Comparison of ENCODE assay signal across 37 cellular contexts in the genomic region with DNA sequence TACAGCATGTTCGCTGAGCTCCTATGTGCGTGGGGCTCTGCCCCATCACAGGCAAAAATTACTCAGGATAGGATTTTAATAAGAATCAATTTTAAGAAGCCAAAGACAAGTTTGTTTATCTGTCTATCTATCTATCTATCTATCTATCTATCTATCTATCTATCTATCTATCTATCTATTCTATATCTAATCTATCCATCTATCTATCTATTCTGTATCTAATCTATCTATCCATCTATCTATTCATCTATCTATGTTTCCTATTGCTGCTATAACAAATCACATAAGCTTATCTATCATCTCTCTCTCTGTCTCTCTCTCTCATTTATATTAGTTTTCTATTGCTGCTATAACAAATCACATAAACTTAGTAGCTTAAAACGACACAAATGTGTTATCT. TPM values are rescaled to one million over a fixed set of nuclear protein-coding genes. Genes with fewer than 3 reads are reported as not detected.
"Had no signal": no experiment of that assay in that cellular context is flagged by ENCODE, and none has a peak within 500 bp of the region (broad histone marks: within the 10 kb centered on the region; RNA-seq: fewer than 3 reads in every experiment).

No MANE protein-coding gene starts in this region.

- H3K27ac Mint-ChIP-seq: activated B cell treated with CpG ODN at 0.5 μM for 24 hours; activated CD8-positive, alpha-beta T cell treated with anti-CD3 and anti-CD28 coated beads for 36 hours; activated naive CD4-positive, alpha-beta T cell treated with anti-CD3 and anti-CD28 coated beads for 36 hours; activated naive CD4-positive, alpha-beta T cell treated with anti-CD3 and anti-CD28 coated beads, Interleukin-2, amount 50 U/mL, for 24 hours; activated naive CD8-positive, alpha-beta T cell treated with anti-CD3 and anti-CD28 coated beads for 36 hours; activated naive CD8-positive, alpha-beta T cell treated with anti-CD3 and anti-CD28 coated beads, Interleukin-2, amount 50 U/mL, for 24 hours; activated T-helper 1 cell treated with anti-CD3 and anti-CD28 coated beads, Interleukin-12 subunit alpha, Interleukin-12 subunit beta, Interleukin-2, Interleukin-4 antibody, amounts not matched to agents 30 ng/mL and 10 ng/mL and 1 ng/mL, durations not matched to agents 14 hours and 24 hours and 36 hours; activated T-helper 2 cell treated with anti-CD3 and anti-CD28 coated beads, Interferon-gamma antibody, Interleukin-2, Interleukin-4, amounts not matched to agents 10 μg/mL and 5 μg/mL and 100 μg/mL, durations not matched to agents 14 hours and 24 hours and 36 hours; T-helper 17 cell; T-helper 2 cell treated with Interferon-gamma antibody and Interleukin-4, amounts not matched to agents 5 μg/mL and 100 μg/mL, for 36 hours had no signal

- H3K27ac ChIP-seq: adrenal gland, body of pancreas, cardiac muscle cell, colonic mucosa, esophagus squamous epithelium, gastroesophageal sphincter, WERI-Rb-1 had no signal

- H3K4me3 Mint-ChIP-seq: activated B cell treated with CpG ODN at 0.5 μM for 24 hours; activated CD8-positive, alpha-beta T cell treated with anti-CD3 and anti-CD28 coated beads for 36 hours; activated naive CD4-positive, alpha-beta T cell treated with anti-CD3 and anti-CD28 coated beads for 36 hours; activated naive CD4-positive, alpha-beta T cell treated with anti-CD3 and anti-CD28 coated beads, Interleukin-2, amount 50 U/mL, for 24 hours; activated naive CD8-positive, alpha-beta T cell treated with anti-CD3 and anti-CD28 coated beads for 36 hours; activated naive CD8-positive, alpha-beta T cell treated with anti-CD3 and anti-CD28 coated beads, Interleukin-2, amount 50 U/mL, for 24 hours; activated T-helper 1 cell treated with anti-CD3 and anti-CD28 coated beads, Interleukin-12 subunit alpha, Interleukin-12 subunit beta, Interleukin-2, Interleukin-4 antibody, amounts not matched to agents 30 ng/mL and 10 ng/mL and 1 ng/mL, durations not matched to agents 14 hours and 24 hours and 36 hours; T-helper 17 cell; T-helper 2 cell treated with Interferon-gamma antibody and Interleukin-4, amounts not matched to agents 5 μg/mL and 100 μg/mL, for 36 hours had no signal

- H3K9me3 Mint-ChIP-seq: activated B cell treated with CpG ODN at 0.5 μM for 24 hours; activated CD8-positive, alpha-beta T cell treated with anti-CD3 and anti-CD28 coated beads for 36 hours; activated naive CD4-positive, alpha-beta T cell treated with anti-CD3 and anti-CD28 coated beads for 36 hours; activated naive CD4-positive, alpha-beta T cell treated with anti-CD3 and anti-CD28 coated beads, Interleukin-2, amount 50 U/mL, for 24 hours; activated naive CD8-positive, alpha-beta T cell treated with anti-CD3 and anti-CD28 coated beads for 36 hours; activated naive CD8-positive, alpha-beta T cell treated with anti-CD3 and anti-CD28 coated beads, Interleukin-2, amount 50 U/mL, for 24 hours; activated T-helper 1 cell treated with anti-CD3 and anti-CD28 coated beads, Interleukin-12 subunit alpha, Interleukin-12 subunit beta, Interleukin-2, Interleukin-4 antibody, amounts not matched to agents 30 ng/mL and 10 ng/mL and 1 ng/mL, durations not matched to agents 14 hours and 24 hours and 36 hours; activated T-helper 2 cell treated with anti-CD3 and anti-CD28 coated beads, Interferon-gamma antibody, Interleukin-2, Interleukin-4, amounts not matched to agents 10 μg/mL and 5 μg/mL and 100 μg/mL, durations not matched to agents 14 hours and 24 hours and 36 hours; T-helper 2 cell treated with Interferon-gamma antibody and Interleukin-4, amounts not matched to agents 5 μg/mL and 100 μg/mL, for 36 hours had no signal

- H3K4me1 ChIP-seq: adrenal gland, colonic mucosa had no signal

- H3K27me3 ChIP-seq: body of pancreas had no signal

- DNase-seq: activated B cell treated with CpG ODN at 0.5 μM for 24 hours; activated CD4-positive, alpha-beta T cell treated with anti-CD3 and anti-CD28 coated beads for 48 hours; activated CD4-positive, alpha-beta T cell treated with anti-CD3 and anti-CD28 coated beads, Interleukin-2, amount 50 U/mL, for 1 hour; activated CD4-positive, alpha-beta T cell treated with anti-CD3 and anti-CD28 coated beads, Interleukin-2, amount 50 U/mL, for 48 hours; activated CD8-positive, alpha-beta memory T cell treated with anti-CD3 and anti-CD28 coated beads for 24 hours; activated CD8-positive, alpha-beta T cell treated with anti-CD3 and anti-CD28 coated beads for 36 hours; activated effector memory CD4-positive, alpha-beta T cell treated with anti-CD3 and anti-CD28 coated beads, Interleukin-2, amount 50 U/mL, for 16 hours; activated naive CD4-positive, alpha-beta T cell treated with anti-CD3 and anti-CD28 coated beads for 36 hours; activated naive CD8-positive, alpha-beta T cell treated with anti-CD3 and anti-CD28 coated beads for 36 hours; activated naive CD8-positive, alpha-beta T cell treated with anti-CD3 and anti-CD28 coated beads, Interleukin-2, amount 50 U/mL, for 24 hours; activated T-cell treated with anti-CD3 and anti-CD28 coated beads, Interleukin-2, amount 50 U/mL, for 48 hours; adrenal gland; amygdala; aorta; body of pancreas; central memory CD4-positive, alpha-beta T cell; cerebellar nuclear complex; colonic mucosa; effector CD8-positive, alpha-beta T cell; erythroblast; esophagus squamous epithelium; foreskin melanocyte; SW 1271; T-helper 1 cell; T-helper 17 cell; T1000; WERI-Rb-1 had no signal

- H3K36me3 Mint-ChIP-seq: activated naive CD4-positive, alpha-beta T cell treated with anti-CD3 and anti-CD28 coated beads, Interleukin-2, amount 50 U/mL, for 24 hours; activated naive CD8-positive, alpha-beta T cell treated with anti-CD3 and anti-CD28 coated beads for 36 hours had no signal

- H3K36me3 ChIP-seq: adrenal gland, cardiac muscle cell, colonic mucosa, esophagus squamous epithelium, gastroesophageal sphincter, WERI-Rb-1 had no signal

- H3K4me3 ChIP-seq: adrenal gland, body of pancreas, cardiac muscle cell, colonic mucosa, gastroesophageal sphincter had no signal

- H3K9me3 ChIP-seq: adrenal gland, body of pancreas, colonic mucosa, esophagus squamous epithelium, gastroesophageal sphincter had no signal

RNA-seq across cellular contexts. Expression of a gene that starts 1.7 kb away (rescaled TPM):
- total RNA-seq: activated B cell treated with CpG ODN at 0.5 μM for 24 hours; activated CD8-positive, alpha-beta T cell treated with anti-CD3 and anti-CD28 coated beads for 36 hours; activated naive CD4-positive, alpha-beta T cell treated with anti-CD3 and anti-CD28 coated beads for 36 hours; activated T-helper 1 cell treated with anti-CD3 and anti-CD28 coated beads, Interleukin-12 subunit alpha, Interleukin-12 subunit beta, Interleukin-2, Interleukin-4 antibody, amounts not matched to agents 30 ng/mL and 10 ng/mL and 1 ng/mL, durations not matched to agents 14 hours and 24 hours and 36 hours; activated T-helper 2 cell treated with anti-CD3 and anti-CD28 coated beads, Interferon-gamma antibody, Interleukin-2, Interleukin-4, amounts not matched to agents 10 μg/mL and 5 μg/mL and 100 μg/mL, durations not matched to agents 14 hours and 24 hours and 36 hours; adrenal gland; aorta; body of pancreas; cardiac muscle cell; colonic mucosa; dermis microvascular lymphatic vessel endothelial cell; fibroblast of lung; fibroblast of villous mesenchyme; gastroesophageal sphincter; glomerular endothelial cell; T-helper 17 cell had no signal
- polyA plus RNA-seq: aorta, cardiac muscle cell, fibroblast of lung had no signal

RNA-seq across cellular contexts. Expression of a gene that starts 22.3 kb away (rescaled TPM):
- total RNA-seq: activated B cell treated with CpG ODN at 0.5 μM for 24 hours; activated CD8-positive, alpha-beta T cell treated with anti-CD3 and anti-CD28 coated beads for 36 hours; activated naive CD4-positive, alpha-beta T cell treated with anti-CD3 and anti-CD28 coated beads for 36 hours; activated naive CD8-positive, alpha-beta T cell treated with anti-CD3 and anti-CD28 coated beads for 36 hours; activated T-helper 1 cell treated with anti-CD3 and anti-CD28 coated beads, Interleukin-12 subunit alpha, Interleukin-12 subunit beta, Interleukin-2, Interleukin-4 antibody, amounts not matched to agents 30 ng/mL and 10 ng/mL and 1 ng/mL, durations not matched to agents 14 hours and 24 hours and 36 hours; activated T-helper 2 cell treated with anti-CD3 and anti-CD28 coated beads, Interferon-gamma antibody, Interleukin-2, Interleukin-4, amounts not matched to agents 10 μg/mL and 5 μg/mL and 100 μg/mL, durations not matched to agents 14 hours and 24 hours and 36 hours; adrenal gland; aorta; body of pancreas; cardiac muscle cell; colonic mucosa; dermis microvascular lymphatic vessel endothelial cell; esophagus squamous epithelium; fibroblast of lung; fibroblast of villous mesenchyme; gastroesophageal sphincter; glomerular endothelial cell; T-helper 17 cell had no signal
- polyA plus RNA-seq: adrenal gland, aorta, cardiac muscle cell, fibroblast of lung had no signal
